1 cellular context compared by ENCODE assay signal in genomic region chr11:75553182-75553581, GRCh38.
TF ChIP-seq lines count a peak whose summit lies in the region.

No MANE protein-coding gene starts in this region.

TF ChIP-seq in GM12878, 131 proteins besides CTCF, POLR2A, EP300 and RAD21:
- TF ChIP-seq TCF3 (IDR thresholded peaks at IDR 0.05; ENCODE audit: borderline replicate concordance, insufficient read depth, low read depth, low read length) (no peak), BCLAF1 (IDR thresholded peaks at IDR 0.05) (no peak), ZBED1 (IDR thresholded peaks at IDR 0.05; ENCODE audit: borderline replicate concordance) (no peak), PAX5 (IDR thresholded peaks at IDR 0.05; ENCODE audit: borderline replicate concordance, low read depth, low read length) (no peak), ESRRA (IDR thresholded peaks at IDR 0.05; ENCODE audit: low read length) (no peak), GABPA (IDR thresholded peaks at IDR 0.05; ENCODE audit: low read depth) (no peak), NFYA (IDR thresholded peaks at IDR 0.05; ENCODE audit: borderline replicate concordance, low read depth, low read length) (no peak), SPI1 (IDR thresholded peaks at IDR 0.05; ENCODE audit: borderline replicate concordance, insufficient read depth, low read depth, low read length) (no peak), SP1 (IDR thresholded peaks at IDR 0.05; ENCODE audit: low read depth, low read length) (no peak), ASH2L (IDR thresholded peaks at IDR 0.05; ENCODE audit: borderline replicate concordance, low read depth) (no peak), HDAC2 (IDR thresholded peaks at IDR 0.05) (no peak), MLLT1 (IDR thresholded peaks at IDR 0.05) (no peak), CHD4 (IDR thresholded peaks at IDR 0.05) (no peak), MTA3 (IDR thresholded peaks at IDR 0.05; ENCODE audit: borderline replicate concordance, low read length) (no peak)
- TF ChIP-seq, protein P1, sequence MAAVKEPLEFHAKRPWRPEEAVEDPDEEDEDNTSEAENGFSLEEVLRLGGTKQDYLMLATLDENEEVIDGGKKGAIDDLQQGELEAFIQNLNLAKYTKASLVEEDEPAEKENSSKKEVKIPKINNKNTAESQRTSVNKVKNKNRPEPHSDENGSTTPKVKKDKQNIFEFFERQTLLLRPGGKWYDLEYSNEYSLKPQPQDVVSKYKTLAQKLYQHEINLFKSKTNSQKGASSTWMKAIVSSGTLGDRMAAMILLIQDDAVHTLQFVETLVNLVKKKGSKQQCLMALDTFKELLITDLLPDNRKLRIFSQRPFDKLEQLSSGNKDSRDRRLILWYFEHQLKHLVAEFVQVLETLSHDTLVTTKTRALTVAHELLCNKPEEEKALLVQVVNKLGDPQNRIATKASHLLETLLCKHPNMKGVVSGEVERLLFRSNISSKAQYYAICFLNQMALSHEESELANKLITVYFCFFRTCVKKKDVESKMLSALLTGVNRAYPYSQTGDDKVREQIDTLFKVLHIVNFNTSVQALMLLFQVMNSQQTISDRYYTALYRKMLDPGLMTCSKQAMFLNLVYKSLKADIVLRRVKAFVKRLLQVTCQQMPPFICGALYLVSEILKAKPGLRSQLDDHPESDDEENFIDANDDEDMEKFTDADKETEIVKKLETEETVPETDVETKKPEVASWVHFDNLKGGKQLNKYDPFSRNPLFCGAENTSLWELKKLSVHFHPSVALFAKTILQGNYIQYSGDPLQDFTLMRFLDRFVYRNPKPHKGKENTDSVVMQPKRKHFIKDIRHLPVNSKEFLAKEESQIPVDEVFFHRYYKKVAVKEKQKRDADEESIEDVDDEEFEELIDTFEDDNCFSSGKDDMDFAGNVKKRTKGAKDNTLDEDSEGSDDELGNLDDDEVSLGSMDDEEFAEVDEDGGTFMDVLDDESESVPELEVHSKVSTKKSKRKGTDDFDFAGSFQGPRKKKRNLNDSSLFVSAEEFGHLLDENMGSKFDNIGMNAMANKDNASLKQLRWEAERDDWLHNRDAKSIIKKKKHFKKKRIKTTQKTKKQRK (IDR thresholded peaks at IDR 0.05; ENCODE audit: low read depth, low read length), result no peak
TF ChIP-seq in GM12878: peak in this region for 0.
